Comparison of ENCODE assay signal across 17 cellular contexts in the genomic region with DNA sequence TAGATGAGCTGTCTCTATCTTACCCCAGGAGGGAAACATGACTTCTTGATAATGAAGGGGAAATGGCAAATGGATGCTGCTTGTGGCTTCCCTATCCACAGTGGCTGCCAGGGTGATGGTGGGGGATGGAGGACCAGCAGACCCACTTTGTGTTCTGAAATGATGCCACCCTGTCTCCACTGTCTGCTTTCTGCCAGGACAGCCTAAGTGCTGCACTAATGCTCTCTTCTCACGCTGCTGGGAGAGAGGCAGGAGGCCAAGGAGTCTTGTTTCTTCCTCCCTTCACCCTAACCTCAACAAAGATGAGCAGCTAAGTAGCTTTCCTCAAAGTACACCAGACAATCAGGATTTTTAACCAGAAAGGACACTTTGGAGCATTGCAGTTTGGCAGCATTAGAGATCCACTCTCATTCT. TPM values are rescaled to one million over a fixed set of nuclear protein-coding genes. Genes with fewer than 3 reads are reported as not detected.
A peak's percentile ranks its signal among the peaks of the same experiment; 100 is the strongest.
DNase-seq lines count a peak whose midpoint lies in the region; ATAC-seq and TF ChIP-seq lines count a peak whose summit lies in the region.
"Had no signal": no experiment of that assay in that cellular context is flagged by ENCODE, and none has a peak within 500 bp of the region (broad histone marks: within the 10 kb centered on the region; RNA-seq: fewer than 3 reads in every experiment).

No MANE protein-coding gene starts in this region.

- peaks cover 6% of the 10 kb centered on the region for H3F3A ChIP-seq in neural cell (ENCODE audit: insufficient read depth, low read length, poor library complexity, severe bottlenecking)

- H3K4me3 ChIP-seq in heart left ventricle (no peak overlapping the region), endodermal cell (ENCODE audit: low read length) (no peak overlapping the region), neural cell (ENCODE audit: low read length) (peak overlapping the region; percentile 48), vagina (no peak overlapping the region)
- H3K4me3 ChIP-seq: skin epidermis had no signal

- no peaks in the 10 kb centered on the region for H3K27me3 ChIP-seq in heart left ventricle
- no peaks in the 10 kb centered on the region for H3K27me3 ChIP-seq in endodermal cell (ENCODE audit: control insufficient read depth, insufficient read depth, low read length, poor library complexity, severe bottlenecking)
- no peaks in the 10 kb centered on the region for H3K27me3 ChIP-seq in neural cell (ENCODE audit: insufficient read depth, low read depth, low read length)
- H3K27me3 ChIP-seq in vagina: no peaks in the 10 kb centered on the region

- intact Hi-C loops in heart left ventricle (cut with DNase I): loop anchor here in 3 of 10 donors (5.0 to 10.0 kb wide), 3 partner anchors 492 to 502 kb away; a partner anchor contains a TSS
- intact Hi-C loops in left cardiac atrium (cut with DNase I): loop anchor here in 1 of 2 donors (10.0 kb wide), 1 partner anchor 492 kb away; a partner anchor contains a TSS
- intact Hi-C loops in vagina (cut with DNase I): no loop called here
- intact Hi-C loops in activated CD4-positive, alpha-beta T cell treated with anti-CD3 and anti-CD28 coated beads, Interleukin-2, amount 10 ng/mL, durations not matched to agents 24 days and 14 days (cut with micrococcal nuclease): no loop called here

- no peaks in the 10 kb centered on the region for H3K9me2 ChIP-seq in neural cell (ENCODE audit: insufficient read depth, low read length)

- H3K36me3 Mint-ChIP-seq in endodermal cell (ENCODE audit: low read depth): no peaks in the 10 kb centered on the region
- H3K36me3 Mint-ChIP-seq in activated CD4-positive, alpha-beta T cell treated with anti-CD3 and anti-CD28 coated beads, Interleukin-2, amount 10 ng/mL, durations not matched to agents 24 days and 14 days (ENCODE audit: low read depth): no peaks in the 10 kb centered on the region
- H3K36me3 Mint-ChIP-seq: mesothelial cell of epicardium had no signal

- TF ChIP-seq CTCF in heart left ventricle (IDR thresholded peaks at IDR 0.05) (no peak), endodermal cell (conservative IDR thresholded peaks at IDR 0.05) (no peak), neural cell (IDR thresholded peaks at IDR 0.05; ENCODE audit: poor library complexity, severe bottlenecking) (no peak), vagina (IDR thresholded peaks at IDR 0.05) (no peak)

- H3K4me1 ChIP-seq in heart left ventricle (peaks cover 0 to 38% (median 18%) of the 10 kb centered on the region in 12 donors), endodermal cell (ENCODE audit: control insufficient read depth, insufficient read depth, low read length) (no peaks in the 10 kb centered on the region), vagina (peaks cover 27% of the 10 kb centered on the region)

- H3K9ac ChIP-seq in endodermal cell (ENCODE audit: extremely low read depth, low read length, poor library complexity, severe bottlenecking) (no peak overlapping the region), neural cell (ENCODE audit: low read length) (peak overlapping the region; percentile 59)

- no peak for DNase-seq in heart left ventricle
- DNase-seq in left cardiac atrium: no peak
- DNase-seq in endodermal cell: no peak
- no peak for DNase-seq in vagina (ENCODE audit: extremely low spot score in 2 of 2)
- DNase-seq in activated CD4-positive, alpha-beta T cell treated with anti-CD3 and anti-CD28 coated beads, Interleukin-2, amount 10 ng/mL, durations not matched to agents 24 days and 14 days: no peak
- DNase-seq in NCI-H2196 (lab: John Stamatoyannopoulos, UW; ENCODE audit: unreplicated experiment): no peak
- DNase-seq: activated CD4-positive, alpha-beta T cell treated with anti-CD3 and anti-CD28 coated beads for 1 hour; activated gamma-delta T cell treated with Interleukin-2 at 50 U/mL for 16 hours; stimulated activated CD4-positive, alpha-beta T cell treated with anti-CD3 and anti-CD28 coated beads, Interleukin-4, amount 100 ng/mL, for 1 hour; T1000 had no signal

- no peaks in the 10 kb centered on the region for H3K9me3 Mint-ChIP-seq in endodermal cell
- no peaks in the 10 kb centered on the region for H3K9me3 Mint-ChIP-seq in activated CD4-positive, alpha-beta T cell treated with anti-CD3 and anti-CD28 coated beads, Interleukin-2, amount 10 ng/mL, durations not matched to agents 24 days and 14 days
- H3K9me3 Mint-ChIP-seq: mesothelial cell of epicardium had no signal

- no peaks in the 10 kb centered on the region for H3K79me2 ChIP-seq in neural cell (replicated peaks; ENCODE audit: insufficient read depth, low read length)

- no peak overlapping the region for H2AFZ ChIP-seq in neural cell (ENCODE audit: low read depth, low read length)

- H3K27ac ChIP-seq in heart left ventricle (peak overlapping the region in 8 of 12 donors; percentile 29 to 73 (median 45)), endodermal cell (ENCODE audit: low read depth, low read length) (peak overlapping the region; percentile 97), neural cell (ENCODE audit: low read length) (peak overlapping the region; percentile 89), vagina (peak overlapping the region; percentile 10)
- H3K27ac ChIP-seq: skin epidermis had no signal

- H3K27me3 Mint-ChIP-seq in endodermal cell (ENCODE audit: insufficient read depth): no peaks in the 10 kb centered on the region
- H3K27me3 Mint-ChIP-seq in activated CD4-positive, alpha-beta T cell treated with anti-CD3 and anti-CD28 coated beads, Interleukin-2, amount 10 ng/mL, durations not matched to agents 24 days and 14 days: peaks cover 25% of the 10 kb centered on the region

- no peak for TF ChIP-seq EP300 in neural cell (conservative IDR thresholded peaks at IDR 0.05; ENCODE audit: poor library complexity, severe bottlenecking)

- no peak overlapping the region for H3K4me3 Mint-ChIP-seq in endodermal cell
- no peak overlapping the region for H3K4me3 Mint-ChIP-seq in activated CD4-positive, alpha-beta T cell treated with anti-CD3 and anti-CD28 coated beads, Interleukin-2, amount 10 ng/mL, durations not matched to agents 24 days and 14 days
- H3K4me3 Mint-ChIP-seq: mesothelial cell of epicardium had no signal

- H3K4me2 ChIP-seq in neural cell (ENCODE audit: low read length): peak overlapping the region; percentile 43

- TF ChIP-seq RAD21 in neural cell (conservative IDR thresholded peaks at IDR 0.05): no peak

- 29 to 58% (median 39%) methylated on average over 1 of the region's 1 CpG for WGBS in heart left ventricle, 4 donors
- 88 to 97% methylated on average over 1 of the region's 1 CpG for WGBS in endodermal cell (ENCODE audit: insufficient coverage in 1 of 2, insufficient read length in 1 of 2), 2 experiments

- no peaks in the 10 kb centered on the region for H4K20me1 ChIP-seq in neural cell (ENCODE audit: insufficient read depth)

- peaks cover 3% of the 10 kb centered on the region for H3K4me1 Mint-ChIP-seq in endodermal cell
- no peaks in the 10 kb centered on the region for H3K4me1 Mint-ChIP-seq in activated CD4-positive, alpha-beta T cell treated with anti-CD3 and anti-CD28 coated beads, Interleukin-2, amount 10 ng/mL, durations not matched to agents 24 days and 14 days

- H3K36me3 ChIP-seq in heart left ventricle (no peaks in the 10 kb centered on the region), endodermal cell (ENCODE audit: control insufficient read depth, insufficient read depth, low read length) (no peaks in the 10 kb centered on the region), neural cell (ENCODE audit: insufficient read depth, low read length) (no peaks in the 10 kb centered on the region), vagina (no peaks in the 10 kb centered on the region)

- H3K27ac Mint-ChIP-seq in endodermal cell: no peak overlapping the region
- H3K27ac Mint-ChIP-seq in activated CD4-positive, alpha-beta T cell treated with anti-CD3 and anti-CD28 coated beads, Interleukin-2, amount 10 ng/mL, durations not matched to agents 24 days and 14 days: no peak overlapping the region
- H3K27ac Mint-ChIP-seq: mesothelial cell of epicardium had no signal

- ATAC-seq in heart left ventricle (peak in 1 of 4 donors; percentile 9), left cardiac atrium (no peak), esophagus mucosa (no peak)

- H3K9me3 ChIP-seq in heart left ventricle (no peaks in the 10 kb centered on the region), endodermal cell (ENCODE audit: control insufficient read depth, low read length) (no peaks in the 10 kb centered on the region), neural cell (ENCODE audit: low read length) (no peaks in the 10 kb centered on the region), vagina (no peaks in the 10 kb centered on the region)

- TF ChIP-seq POLR2A in heart left ventricle (IDR thresholded peaks at IDR 0.05) (no peak), vagina (IDR thresholded peaks at IDR 0.05) (no peak)

TF ChIP-seq in neural cell, 6 proteins besides CTCF, POLR2A, EP300 and RAD21 (continues in another document):
- TF ChIP-seq EZH2 (IDR thresholded peaks at IDR 0.05; ENCODE audit: borderline replicate concordance, insufficient read depth, low read length, poor library complexity, severe bottlenecking): no peak

RNA-seq across cellular contexts. Expression of a gene that starts 36.6 kb away (rescaled TPM):
- total RNA-seq in heart left ventricle (1 to 10 TPM in 3 of 9 donors, under 1 TPM in 2, not detected in 4; 0.14 to 2.3 (median 1.1) TPM), left cardiac atrium (under 1 TPM in 1 of 2 donors, not detected in 1; 0.77 TPM), endodermal cell (1 to 10 TPM in 1 of 2 donors, under 1 TPM in 1; 0.75 to 1.4 TPM), vagina (not detected), esophagus mucosa (not detected)
- polyA plus RNA-seq in heart left ventricle (under 1 TPM in 1 of 2 donors, not detected in 1; 0.30 TPM), neural cell (1.2 and 2.3 TPM in 2 replicates)
- polyA plus RNA-seq in endodermal cell (2013, experiment 1 of 2): 0.78 TPM
- not detected for polyA plus RNA-seq in endodermal cell (2013, experiment 2 of 2)
- 0.81 and 1.2 TPM in 2 replicates for polyA minus RNA-seq in neural cell
- 14.6 and 15.9 TPM in 2 replicates for total RNA-seq in activated CD4-positive, alpha-beta T cell treated with anti-CD3 and anti-CD28 coated beads, Interleukin-2, amount 10 ng/mL, durations not matched to agents 24 days and 14 days
- total RNA-seq: astrocyte, NCI-H460, SK-MEL-5 had no signal

Comparison
In these comparisons a context has a peak if more than half of its experiments do, and no peak if none do; other contexts are left out.
1. H3K27ac ChIP-seq: peak in every context shown above with its lines; median percentile 97 in endodermal cell; 89 in neural cell; 45 in heart left ventricle; 10 in vagina.